In the genomic region with DNA sequence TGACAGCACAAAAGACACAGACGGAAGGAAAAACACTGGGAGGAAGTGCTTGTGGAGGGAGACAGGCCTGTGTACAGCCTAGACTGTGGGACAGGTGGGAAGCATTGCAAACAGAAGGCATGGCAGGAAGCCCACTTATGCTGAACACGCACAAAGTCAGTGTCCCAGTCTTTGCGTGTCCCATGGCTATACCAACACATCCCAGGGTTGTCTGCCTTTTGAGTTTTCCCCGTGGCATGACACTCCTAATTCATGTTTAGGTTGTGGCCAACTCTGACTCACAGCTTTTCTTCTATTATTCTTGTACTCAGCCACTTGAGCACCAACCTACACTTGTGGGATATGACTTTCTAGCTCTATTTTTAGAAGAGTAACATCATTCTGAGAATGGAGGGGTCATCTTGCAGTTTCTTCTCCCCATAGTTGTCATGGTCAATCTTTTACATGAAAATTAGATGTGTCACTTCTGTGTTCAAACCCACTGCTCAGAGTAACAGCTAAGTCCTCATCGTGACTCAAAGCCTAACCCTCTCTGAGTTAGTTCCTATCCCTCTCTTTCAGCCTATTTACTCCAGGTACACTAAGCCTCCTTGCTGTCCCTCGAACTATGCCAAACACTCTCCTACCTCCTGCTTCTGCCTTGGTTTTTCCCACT, we compare ENCODE assay signal across 9 cellular contexts. TPM values are rescaled to one million over a fixed set of nuclear protein-coding genes. Genes with fewer than 3 reads are reported as not detected.
DNase-seq lines count a peak whose midpoint lies in the region; ATAC-seq lines count a peak whose summit lies in the region.
"Had no signal": no experiment of that assay in that cellular context is flagged by ENCODE, and none has a peak within 500 bp of the region (broad histone marks: within the 10 kb centered on the region; RNA-seq: fewer than 3 reads in every experiment).

No MANE protein-coding gene starts in this region.

- no peak overlapping the region for H3K23ac ChIP-seq in mesendoderm (ENCODE audit: low read length)

- peaks cover 30% of the 10 kb centered on the region for H3K4me1 Mint-ChIP-seq in T-helper 2 cell treated with Interferon-gamma antibody and Interleukin-4, amounts not matched to agents 5 μg/mL and 100 μg/mL, for 36 hours (ENCODE audit: low read depth)

- peak; percentile 86 for ATAC-seq in GM19025 (IDR thresholded peaks at IDR 0.05; ENCODE audit: low read depth, unreplicated experiment)
- peak; percentile 91 for ATAC-seq in HG02852 (IDR thresholded peaks at IDR 0.05; ENCODE audit: unreplicated experiment)

- no peak overlapping the region for H3K4ac ChIP-seq in mesendoderm (ENCODE audit: low read depth, low read length)

- no peak overlapping the region for H2AK5ac ChIP-seq in mesendoderm (ENCODE audit: low read length)

- no peak overlapping the region for H2BK15ac ChIP-seq in mesendoderm (replicated peaks; ENCODE audit: low read depth)

- peak; percentile 20 for DNase-seq in CD1c-positive myeloid dendritic cell (ENCODE audit: extremely low spot score)
- peak; percentile 50 for DNase-seq in T-helper 2 cell treated with Interferon-gamma antibody and Interleukin-4, amounts not matched to agents 5 μg/mL and 100 μg/mL, for 36 hours (ENCODE audit: low spot score)
- no peak for DNase-seq in dedifferentiated amniotic fluid mesenchymal stem cell (ENCODE audit: extremely low spot score)
- no peak for DNase-seq in AG08396 (ENCODE audit: low spot score)
- DNase-seq in mesendoderm, result no peak
- DNase-seq in activated CD8-positive, alpha-beta memory T cell treated with anti-CD3 and anti-CD28 coated beads for 24 hours, result no peak
- DNase-seq: thyroid gland had no signal

- H3K4me3 ChIP-seq in mesendoderm (ENCODE audit: low read length), result no peak overlapping the region
- H3K4me3 ChIP-seq: thyroid gland had no signal

- no peaks in the 10 kb centered on the region for H3K36me3 ChIP-seq in mesendoderm (ENCODE audit: control insufficient read depth, insufficient read depth, low read length)
- H3K36me3 ChIP-seq: thyroid gland had no signal

- no peak overlapping the region for H3K27ac ChIP-seq in mesendoderm (ENCODE audit: low read depth, low read length)
- H3K27ac ChIP-seq: thyroid gland had no signal

- WGBS in mesendoderm (ENCODE audit: extremely low coverage, insufficient coverage, low lambda C conversion rate), result no CpG with 5 or more reads among the region's 6 CpGs

- H3K9me3 Mint-ChIP-seq in T-helper 2 cell treated with Interferon-gamma antibody and Interleukin-4, amounts not matched to agents 5 μg/mL and 100 μg/mL, for 36 hours, result peaks cover 12% of the 10 kb centered on the region

- H2BK120ac ChIP-seq in mesendoderm (ENCODE audit: low read depth, low read length), result no peak overlapping the region

- no peak overlapping the region for H4K5ac ChIP-seq in mesendoderm (ENCODE audit: low read length)

- H3K9ac ChIP-seq in mesendoderm (ENCODE audit: low read length), result no peak overlapping the region

- H3K27ac Mint-ChIP-seq in T-helper 2 cell treated with Interferon-gamma antibody and Interleukin-4, amounts not matched to agents 5 μg/mL and 100 μg/mL, for 36 hours, result peak overlapping the region; percentile 13

- no peak overlapping the region for H2BK5ac ChIP-seq in mesendoderm (ENCODE audit: low read length)

- no peak overlapping the region for H3K56ac ChIP-seq in mesendoderm (ENCODE audit: low read length)

- no peaks in the 10 kb centered on the region for H3K27me3 Mint-ChIP-seq in T-helper 2 cell treated with Interferon-gamma antibody and Interleukin-4, amounts not matched to agents 5 μg/mL and 100 μg/mL, for 36 hours (ENCODE audit: low read depth)

- no peak overlapping the region for H4K8ac ChIP-seq in mesendoderm (ENCODE audit: low read depth, low read length)

- H3K36me3 Mint-ChIP-seq in T-helper 2 cell treated with Interferon-gamma antibody and Interleukin-4, amounts not matched to agents 5 μg/mL and 100 μg/mL, for 36 hours (ENCODE audit: low read depth), result peaks cover 4% of the 10 kb centered on the region

- H3K27me3 ChIP-seq in mesendoderm (ENCODE audit: insufficient read depth, low read length, poor library complexity), result no peaks in the 10 kb centered on the region
- H3K27me3 ChIP-seq: thyroid gland had no signal

- H3K79me2 ChIP-seq in mesendoderm (ENCODE audit: control insufficient read depth, insufficient read depth, low read length), result no peaks in the 10 kb centered on the region

- no peaks in the 10 kb centered on the region for H3K4me1 ChIP-seq in mesendoderm (ENCODE audit: control insufficient read depth, low read depth, low read length)
- H3K4me1 ChIP-seq: thyroid gland had no signal

- no peaks in the 10 kb centered on the region for H3K79me1 ChIP-seq in mesendoderm (ENCODE audit: low read length)

- no peak overlapping the region for H3K4me3 Mint-ChIP-seq in T-helper 2 cell treated with Interferon-gamma antibody and Interleukin-4, amounts not matched to agents 5 μg/mL and 100 μg/mL, for 36 hours

- H3K18ac ChIP-seq in mesendoderm (ENCODE audit: low read length), result no peak overlapping the region

- H3K4me2 ChIP-seq in mesendoderm (ENCODE audit: low read length), result no peak overlapping the region

RNA-seq across cellular contexts. Expression of a gene that starts 27.5 kb away (rescaled TPM):
- polyA plus RNA-seq in mesendoderm (2013, experiment 1 of 2), result 2.1 TPM
- polyA plus RNA-seq in mesendoderm (2013, experiment 2 of 2), result 2.1 TPM

RNA-seq across cellular contexts. Expression of a gene that starts 30.1 kb away (rescaled TPM):
- 0.90 TPM for polyA plus RNA-seq in mesendoderm (2013, experiment 1 of 2)
- 0.87 TPM for polyA plus RNA-seq in mesendoderm (2013, experiment 2 of 2)

RNA-seq across cellular contexts. Expression of a gene that starts 38.5 kb away (rescaled TPM):
- polyA plus RNA-seq in mesendoderm (2013, experiment 1 of 2), result 44.0 TPM
- 46.8 TPM for polyA plus RNA-seq in mesendoderm (2013, experiment 2 of 2)

RNA-seq across cellular contexts. Expression of a gene that starts 50.0 kb away (rescaled TPM):
- polyA plus RNA-seq in mesendoderm (2013, experiment 1 of 2), result 5.0 TPM
- polyA plus RNA-seq in mesendoderm (2013, experiment 2 of 2), result 5.9 TPM

RNA-seq across cellular contexts. Expression of a gene that starts 54.5 kb away (rescaled TPM):
- 6.4 TPM for polyA plus RNA-seq in mesendoderm (2013, experiment 1 of 2)
- polyA plus RNA-seq in mesendoderm (2013, experiment 2 of 2), result 6.7 TPM

Comparison
In these comparisons a context has a peak if more than half of its experiments do, and no peak if none do; other contexts are left out.
1. DNase-seq: peak in CD1c-positive myeloid dendritic cell (single experiment) and T-helper 2 cell treated with Interferon-gamma antibody and Interleukin-4, amounts not matched to agents 5 μg/mL and 100 μg/mL, for 36 hours (single experiment); none in dedifferentiated amniotic fluid mesenchymal stem cell (single experiment), AG08396 (single experiment), mesendoderm (single experiment) and activated CD8-positive, alpha-beta memory T cell treated with anti-CD3 and anti-CD28 coated beads for 24 hours (single experiment).